Comparison of ENCODE assay signal across 8 cellular contexts in genomic region chr20:45345104-45345936, GRCh38. TPM values are rescaled to one million over a fixed set of nuclear protein-coding genes. Genes with fewer than 3 reads are reported as not detected.
DNase-seq lines count a peak whose midpoint lies in the region; TF ChIP-seq lines count a peak whose summit lies in the region.

No MANE protein-coding gene starts in this region.

- no peaks in the 10 kb centered on the region for H3K9me3 Mint-ChIP-seq in activated CD4-positive, alpha-beta T cell treated with anti-CD3 and anti-CD28 coated beads, Interleukin-2, amount 10 ng/mL, durations not matched to agents 24 days and 14 days

- no peak for TF ChIP-seq CTCF in ascending aorta (IDR thresholded peaks at IDR 0.05)
- TF ChIP-seq CTCF in thyroid gland (IDR thresholded peaks at IDR 0.05): no peak

- intact Hi-C loops in activated CD4-positive, alpha-beta T cell treated with anti-CD3 and anti-CD28 coated beads, Interleukin-2, amount 10 ng/mL, durations not matched to agents 24 days and 14 days (cut with micrococcal nuclease): no loop called here
- intact Hi-C loops in ascending aorta (cut with DNase I) (no loop called here), thyroid gland (cut with DNase I) (no loop called here)

- H3K27me3 Mint-ChIP-seq in activated CD4-positive, alpha-beta T cell treated with anti-CD3 and anti-CD28 coated beads, Interleukin-2, amount 10 ng/mL, durations not matched to agents 24 days and 14 days: no peaks in the 10 kb centered on the region

- H3K9me3 ChIP-seq in ascending aorta (no peaks in the 10 kb centered on the region), thyroid gland (no peaks in the 10 kb centered on the region)

- H3K36me3 Mint-ChIP-seq in activated CD4-positive, alpha-beta T cell treated with anti-CD3 and anti-CD28 coated beads, Interleukin-2, amount 10 ng/mL, durations not matched to agents 24 days and 14 days (ENCODE audit: low read depth): peaks cover 48% of the 10 kb centered on the region

- peak overlapping the region; percentile 92 for H3K4me3 Mint-ChIP-seq in activated CD4-positive, alpha-beta T cell treated with anti-CD3 and anti-CD28 coated beads, Interleukin-2, amount 10 ng/mL, durations not matched to agents 24 days and 14 days

- H3K27ac ChIP-seq in ascending aorta: peak overlapping the region; percentile 93 to 96
- peak overlapping the region; percentile 93 to 98 (median 97) for H3K27ac ChIP-seq in thyroid gland

- peak in 1 of 2 donors; percentile 84 for TF ChIP-seq POLR2A in thyroid gland (IDR thresholded peaks at IDR 0.05)

- 21 to 30% methylated on average over 9 of the region's 9 CpGs for WGBS in thyroid gland, 2 donors

- peak overlapping the region; percentile 35 to 80 for H3K4me3 ChIP-seq in ascending aorta
- H3K4me3 ChIP-seq in thyroid gland (replicated peaks in 1 of 3): peak overlapping the region in 1 of 3 donors; percentile 6

- DNase-seq in activated CD4-positive, alpha-beta T cell treated with anti-CD3 and anti-CD28 coated beads, Interleukin-2, amount 10 ng/mL, durations not matched to agents 24 days and 14 days: peak; percentile 59
- DNase-seq in activated CD4-positive, alpha-beta T cell treated with anti-CD3 and anti-CD28 coated beads for 48 hours: no peak
- DNase-seq in ascending aorta (ENCODE audit: low spot score in 2 of 2) (no peak), left kidney (ENCODE audit: low read depth, low spot score) (peak; percentile 12), thyroid gland (peak; percentile 86 to 94), NCI-H2227 (lab: John Stamatoyannopoulos, UW; ENCODE audit: unreplicated experiment) (no peak)
- no peak for DNase-seq in stimulated activated CD8-positive, alpha-beta memory T cell treated with anti-CD3 and anti-CD28 coated beads, Interleukin-4, amount 100 ng/mL, for 48 hours
- DNase-seq in effector CD8-positive, alpha-beta T cell (lab: John Stamatoyannopoulos, UW): no peak

- peaks cover 68% of the 10 kb centered on the region for H3K4me1 Mint-ChIP-seq in activated CD4-positive, alpha-beta T cell treated with anti-CD3 and anti-CD28 coated beads, Interleukin-2, amount 10 ng/mL, durations not matched to agents 24 days and 14 days

- H3K36me3 ChIP-seq in ascending aorta: peaks cover 0 to 2% of the 10 kb centered on the region in 2 donors
- H3K36me3 ChIP-seq in thyroid gland: no peaks in the 10 kb centered on the region

- peaks cover 42 to 56% of the 10 kb centered on the region in 2 donors for H3K4me1 ChIP-seq in ascending aorta
- H3K4me1 ChIP-seq in thyroid gland: peaks cover 67 to 76% of the 10 kb centered on the region in 2 donors

- H3K27me3 ChIP-seq in ascending aorta: no peaks in the 10 kb centered on the region
- H3K27me3 ChIP-seq in thyroid gland: no peaks in the 10 kb centered on the region

- H3K27ac Mint-ChIP-seq in activated CD4-positive, alpha-beta T cell treated with anti-CD3 and anti-CD28 coated beads, Interleukin-2, amount 10 ng/mL, durations not matched to agents 24 days and 14 days: peak overlapping the region; percentile 62

RNA-seq across cellular contexts. Expression of gene SDC4, which starts 2.9 kb away (rescaled TPM):
- 177 and 185 TPM in 2 replicates for total RNA-seq in activated CD4-positive, alpha-beta T cell treated with anti-CD3 and anti-CD28 coated beads, Interleukin-2, amount 10 ng/mL, durations not matched to agents 24 days and 14 days
- total RNA-seq in ascending aorta (63.8 TPM), thyroid gland (100 to 1,000 TPM in 1 of 4 donors, 10 to 100 TPM in 3; 35.5 to 101 (median 63.3) TPM)

RNA-seq across cellular contexts. Expression of gene SYS1, which starts 17.6 kb away (rescaled TPM):
- total RNA-seq in activated CD4-positive, alpha-beta T cell treated with anti-CD3 and anti-CD28 coated beads, Interleukin-2, amount 10 ng/mL, durations not matched to agents 24 days and 14 days: 24.4 and 26.2 TPM in 2 replicates
- 27.4 TPM for total RNA-seq in ascending aorta
- 10 to 100 TPM; 52.7 to 86.1 (median 76.6) TPM for total RNA-seq in thyroid gland

RNA-seq across cellular contexts. Expression of gene TP53TG5, which starts 32.8 kb away (rescaled TPM):
- 0.12 TPM in 1 of 2 replicates, not detected in the other for total RNA-seq in activated CD4-positive, alpha-beta T cell treated with anti-CD3 and anti-CD28 coated beads, Interleukin-2, amount 10 ng/mL, durations not matched to agents 24 days and 14 days
- total RNA-seq in ascending aorta (not detected), thyroid gland (not detected)

RNA-seq across cellular contexts. Expression of gene MATN4, which starts 37.2 kb away (rescaled TPM):
- 1.2 and 1.5 TPM in 2 replicates for total RNA-seq in activated CD4-positive, alpha-beta T cell treated with anti-CD3 and anti-CD28 coated beads, Interleukin-2, amount 10 ng/mL, durations not matched to agents 24 days and 14 days
- total RNA-seq in ascending aorta (0.21 TPM), thyroid gland (1 to 10 TPM in 1 of 4 donors, not detected in 3; 1.2 TPM)

RNA-seq across cellular contexts. Expression of gene RBPJL, which starts 38.7 kb away (rescaled TPM):
- total RNA-seq in activated CD4-positive, alpha-beta T cell treated with anti-CD3 and anti-CD28 coated beads, Interleukin-2, amount 10 ng/mL, durations not matched to agents 24 days and 14 days: not detected in 2 replicates
- total RNA-seq in ascending aorta (not detected), thyroid gland (not detected)

Comparison
In these comparisons a context has a peak if more than half of its experiments do, and no peak if none do; other contexts are left out.
1. DNase-seq: peak in activated CD4-positive, alpha-beta T cell treated with anti-CD3 and anti-CD28 coated beads, Interleukin-2, amount 10 ng/mL, durations not matched to agents 24 days and 14 days (single experiment), left kidney (single experiment) and thyroid gland (2 of 2); none in activated CD4-positive, alpha-beta T cell treated with anti-CD3 and anti-CD28 coated beads for 48 hours (single experiment), ascending aorta (0 of 2), NCI-H2227 (single experiment), stimulated activated CD8-positive, alpha-beta memory T cell treated with anti-CD3 and anti-CD28 coated beads, Interleukin-4, amount 100 ng/mL, for 48 hours (single experiment) and effector CD8-positive, alpha-beta T cell (single experiment).